8 cellular contexts compared by ENCODE assay signal in genomic region chr13:110455941-110456340, GRCh38.
DNase-seq lines count a peak whose midpoint lies in the region; ATAC-seq and TF ChIP-seq lines count a peak whose summit lies in the region.

No MANE protein-coding gene starts in this region.

- H3K9me3 ChIP-seq in H9 (ENCODE audit: control insufficient read depth, low read depth, low read length) (no peaks in the 10 kb centered on the region), gastroesophageal sphincter (no peaks in the 10 kb centered on the region), parathyroid adenoma (ENCODE audit: control insufficient read depth, low read length) (no peaks in the 10 kb centered on the region), upper lobe of left lung (no peaks in the 10 kb centered on the region)

- no peaks in the 10 kb centered on the region for H3K79me1 ChIP-seq in H9 (ENCODE audit: insufficient read depth, low read depth, low read length, poor library complexity, severe bottlenecking)

- no peak overlapping the region for H2BK20ac ChIP-seq in H9 (ENCODE audit: low read depth, low read length, poor library complexity, severe bottlenecking)

- no peaks in the 10 kb centered on the region for H3K79me2 ChIP-seq in H9 (ENCODE audit: insufficient read depth, low read length)
- H3K79me2 ChIP-seq in parathyroid adenoma, result no peaks in the 10 kb centered on the region

- no peak overlapping the region for H3T11ph ChIP-seq in H9 (ENCODE audit: low read length)

- no peak overlapping the region for H4K8ac ChIP-seq in H9 (replicated peaks; ENCODE audit: insufficient read length, low read depth, low read length)

- H4K20me1 ChIP-seq in H9 (ENCODE audit: control insufficient read depth, insufficient read depth, insufficient read length), result no peaks in the 10 kb centered on the region

- H2BK15ac ChIP-seq in H9 (ENCODE audit: low read depth, low read length), result no peak overlapping the region

- H3K4me2 ChIP-seq in H9 (ENCODE audit: insufficient read depth, insufficient read length, low read length) (no peak overlapping the region), parathyroid adenoma (ENCODE audit: low read length) (no peak overlapping the region)

- H3K27me3 Mint-ChIP-seq in H9 (ENCODE audit: low read depth), result no peaks in the 10 kb centered on the region; the same call in 1 of the 2 replicates

- no peak overlapping the region for H3K4ac ChIP-seq in H9 (ENCODE audit: low read depth, low read length)

- H3K23me2 ChIP-seq in H9 (ENCODE audit: insufficient read length, low read depth, low read length, poor library complexity, severe bottlenecking), result no peaks in the 10 kb centered on the region

- TF ChIP-seq POLR2A in gastroesophageal sphincter (IDR thresholded peaks at IDR 0.05) (no peak), upper lobe of left lung (IDR thresholded peaks at IDR 0.05) (no peak)

- no peaks in the 10 kb centered on the region; a peak in 1 of 5 replicates for H3K9me3 Mint-ChIP-seq in H9

- 0 out of 2 replicates have a peak overlapping the region, but pooled peaks have one; percentile 21 for H3K4me3 ChIP-seq in LNCaP clone FGC (ENCODE audit: low read depth, low read length)
- H3K4me3 ChIP-seq in gastroesophageal sphincter, result no peak overlapping the region
- no peak overlapping the region for H3K4me3 ChIP-seq in parathyroid adenoma (ENCODE audit: low read depth, low read length)
- no peak overlapping the region for H3K4me3 ChIP-seq in upper lobe of left lung

- peak; percentile 90 for ATAC-seq in gastroesophageal sphincter
- peak; percentile 87 to 88 for ATAC-seq in upper lobe of left lung (ENCODE audit: low FRiP score in 2 of 2)

- H3K27ac ChIP-seq in H9 (ENCODE audit: insufficient read length, low read depth, low read length) (no peak overlapping the region), RWPE1 (no peak overlapping the region), gastroesophageal sphincter (peak overlapping the region in 3 of 4 donors; percentile 57 to 76 (median 62)), parathyroid adenoma (no peak overlapping the region), upper lobe of left lung (no peak overlapping the region)

- no peak overlapping the region for H3K9ac ChIP-seq in H9 (ENCODE audit: extremely low read depth, insufficient read length, low read length)
- no peak overlapping the region for H3K9ac ChIP-seq in parathyroid adenoma

- H3K4me1 ChIP-seq in H9 (ENCODE audit: insufficient read depth, low read length) (peaks cover 1% of the 10 kb centered on the region; the same call in 1 of the 2 replicates), gastroesophageal sphincter (peaks cover 0 to 16% (median 5%) of the 10 kb centered on the region in 3 donors), parathyroid adenoma (no peaks in the 10 kb centered on the region), upper lobe of left lung (peaks cover 0 to 6% (median 0%) of the 10 kb centered on the region in 4 donors)

- H2AK5ac ChIP-seq in H9 (ENCODE audit: insufficient read length, low read length), result no peak overlapping the region

- no peak for TF ChIP-seq EP300 in gastroesophageal sphincter (IDR thresholded peaks at IDR 0.05)
- no peak for TF ChIP-seq EP300 in upper lobe of left lung (IDR thresholded peaks at IDR 0.05)

- no CpG with 5 or more reads among the region's 10 CpGs for WGBS in H9 (ENCODE audit: extremely low coverage, insufficient read length, low lambda C conversion rate)
- 6 to 30% methylated on average over 1 to 10 of the region's 10 CpGs for WGBS in gastroesophageal sphincter (ENCODE audit: low coverage in 1 of 2), 2 donors
- 12 to 36% methylated on average over 4 to 10 of the region's 10 CpGs for WGBS in upper lobe of left lung, 2 donors

- no peak overlapping the region for H4K5ac ChIP-seq in H9 (ENCODE audit: insufficient read length, low read depth, low read length)

- H2BK5ac ChIP-seq in H9 (ENCODE audit: insufficient read length, low read length), result no peak overlapping the region

- H2BK120ac ChIP-seq in H9 (ENCODE audit: low read depth, low read length, poor library complexity, severe bottlenecking), result no peak overlapping the region

- no peak overlapping the region for H2BK12ac ChIP-seq in H9 (ENCODE audit: insufficient read length, low read depth, low read length)

- POLR2A ChIA-PET in RWPE1 (lab: Yijun Ruan, JAX; ENCODE audit: low non-redundant PET), result interaction anchor here (0.7 kb wide), 1 partner anchor 460 kb away, joined by 3 read pairs; no protein-coding TSS in a partner anchor

- peak; percentile 37 for DNase-seq in GM04504 (ENCODE audit: low read depth)
- peak; percentile 95 for DNase-seq in H9
- peak; percentile 40 for DNase-seq in LNCaP clone FGC (ENCODE audit: low read depth)
- DNase-seq in RWPE1 (ENCODE audit: low spot score), result peak; percentile 74
- peak; percentile 31 for DNase-seq in activated T-helper 9 cell treated with anti-CD3 and anti-CD28 coated beads, Interleukin-2, amount 50 U/mL, for 16 hours (ENCODE audit: low read depth)
- peak in 1 of 2 donors; percentile 91 for DNase-seq in upper lobe of left lung

- H4K91ac ChIP-seq in H9 (ENCODE audit: insufficient read length, low read depth, low read length), result no peak overlapping the region

- H3K56ac ChIP-seq in H9 (ENCODE audit: insufficient read length, low read depth, low read length), result no peak overlapping the region

- peaks cover 37 to 40% of the 10 kb centered on the region in 2 experiments for H3K4me1 Mint-ChIP-seq in H9

- H2AFZ ChIP-seq in H9 (ENCODE audit: low read length) (no peak overlapping the region), parathyroid adenoma (no peak overlapping the region)

- H3K36me3 ChIP-seq in gastroesophageal sphincter, result peaks cover 0 to 83% of the 10 kb centered on the region in 2 donors
- no peaks in the 10 kb centered on the region for H3K36me3 ChIP-seq in parathyroid adenoma (ENCODE audit: control insufficient read depth, insufficient read depth, low read length)
- H3K36me3 ChIP-seq in upper lobe of left lung, result peaks cover 0 to 84% (median 8%) of the 10 kb centered on the region in 4 donors

- TF ChIP-seq CTCF in H9 (conservative IDR thresholded peaks at IDR 0.05) (peak; percentile 90), LNCaP clone FGC (IDR thresholded peaks at IDR 0.05; ENCODE audit: control insufficient read depth, extremely low read depth, insufficient read depth) (peak; percentile 92), RWPE1 (conservative IDR thresholded peaks at IDR 0.05; ENCODE audit: low read depth) (peak; percentile 91), gastroesophageal sphincter (IDR thresholded peaks at IDR 0.05) (peak in 3 of 4 experiments; percentile 79 to 86 (median 81)), parathyroid adenoma (IDR thresholded peaks at IDR 0.05) (peak; percentile 56), upper lobe of left lung (IDR thresholded peaks at IDR 0.05) (peak; percentile 58 to 84 (median 77))

- H3K36me3 Mint-ChIP-seq in H9 (ENCODE audit: insufficient read depth in 1 of 3, low read depth in 3 of 3), result peaks cover 3 to 14% (median 4%) of the 10 kb centered on the region in 3 experiments; a peak in 3 of 7 replicates

- peak overlapping the region; percentile 13 to 90 (median 72); a peak in 6 of 7 replicates for H3K27ac Mint-ChIP-seq in H9

- CTCF ChIA-PET in RWPE1 (lab: Yijun Ruan, JAX), result interaction anchor here (0.6 to 1.4 kb wide), 15 partner anchors 9 to 248 kb away, joined by 3 to 16 read pairs (median 3); no protein-coding TSS in a partner anchor

- H3K18ac ChIP-seq in H9 (ENCODE audit: insufficient read length, low read depth, low read length), result no peak overlapping the region

- no peak overlapping the region for H3K4me3 Mint-ChIP-seq in H9

- H3K14ac ChIP-seq in H9 (ENCODE audit: insufficient read depth, low read length), result no peak overlapping the region

- H3K27me3 ChIP-seq in H9 (ENCODE audit: insufficient read depth, low read length) (no peaks in the 10 kb centered on the region), gastroesophageal sphincter (no peaks in the 10 kb centered on the region), parathyroid adenoma (ENCODE audit: control insufficient read depth, insufficient read depth, low read length) (no peaks in the 10 kb centered on the region), upper lobe of left lung (no peaks in the 10 kb centered on the region)

- no peak overlapping the region for H3K23ac ChIP-seq in H9 (ENCODE audit: insufficient read length, low read depth, low read length)

Comparison
In these comparisons a context has a peak if more than half of its experiments do, and no peak if none do; other contexts are left out.
1. H3K27ac ChIP-seq: peak in gastroesophageal sphincter (3 of 4); none in H9 (single experiment), RWPE1 (single experiment), parathyroid adenoma (single experiment) and upper lobe of left lung (0 of 4).
2. Peak in every context shown above with its lines, with median percentiles within 50 percentile points of each other: CTCF ChIP-seq.